Comparison of ENCODE assay signal across 1 cellular context in the genomic region with DNA sequence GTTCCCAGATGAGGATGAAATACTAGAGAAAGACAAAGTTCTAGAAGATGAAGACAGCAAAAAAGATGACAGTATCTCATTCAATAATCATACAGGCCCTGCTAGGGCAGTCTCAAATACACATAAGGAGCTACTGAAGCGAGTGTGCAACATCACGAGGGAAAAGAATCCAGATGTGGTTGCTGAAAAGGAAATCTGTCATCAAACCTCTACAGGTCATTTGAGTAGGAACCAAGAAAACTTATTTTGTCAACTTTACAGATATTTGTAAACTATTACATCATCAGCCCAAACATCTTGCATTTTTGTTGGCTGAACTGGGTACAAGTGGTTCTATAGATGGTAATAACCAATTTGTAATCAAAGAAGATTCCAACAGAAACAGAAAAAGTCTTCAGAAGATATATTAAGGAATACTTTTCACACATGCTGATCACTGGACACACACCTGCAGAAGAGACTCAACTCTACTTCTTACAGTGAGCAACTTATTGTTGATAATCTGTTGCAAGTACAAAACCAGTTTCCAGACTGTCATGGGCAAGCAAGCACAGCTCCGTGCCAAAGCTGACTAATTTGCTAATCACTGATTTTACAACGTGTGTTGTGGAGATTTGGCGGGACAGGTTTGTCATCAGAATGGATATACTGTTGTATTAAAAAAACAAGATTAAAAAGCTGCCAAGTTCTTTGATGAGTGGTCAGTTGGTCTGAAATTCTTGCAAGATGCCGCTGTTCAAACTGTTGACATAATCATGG.
TF ChIP-seq lines count a peak whose summit lies in the region.

No MANE protein-coding gene starts in this region.

TF ChIP-seq in GM23338, 12 proteins besides CTCF, POLR2A, EP300 and RAD21 (continued from another document):
- TF ChIP-seq, protein P1, sequence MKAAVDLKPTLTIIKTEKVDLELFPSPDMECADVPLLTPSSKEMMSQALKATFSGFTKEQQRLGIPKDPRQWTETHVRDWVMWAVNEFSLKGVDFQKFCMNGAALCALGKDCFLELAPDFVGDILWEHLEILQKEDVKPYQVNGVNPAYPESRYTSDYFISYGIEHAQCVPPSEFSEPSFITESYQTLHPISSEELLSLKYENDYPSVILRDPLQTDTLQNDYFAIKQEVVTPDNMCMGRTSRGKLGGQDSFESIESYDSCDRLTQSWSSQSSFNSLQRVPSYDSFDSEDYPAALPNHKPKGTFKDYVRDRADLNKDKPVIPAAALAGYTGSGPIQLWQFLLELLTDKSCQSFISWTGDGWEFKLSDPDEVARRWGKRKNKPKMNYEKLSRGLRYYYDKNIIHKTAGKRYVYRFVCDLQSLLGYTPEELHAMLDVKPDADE (IDR thresholded peaks at IDR 0.05), result no peak
- TF ChIP-seq ZNF331 (CRISPR knock-in tag; IDR thresholded peaks at IDR 0.05; ENCODE audit: low read depth) (no peak), STAT1 (IDR thresholded peaks at IDR 0.05; ENCODE audit: unreplicated experiment) (no peak), NANOG (IDR thresholded peaks at IDR 0.05; ENCODE audit: borderline replicate concordance) (no peak), ZNF114 (CRISPR knock-in tag; IDR thresholded peaks at IDR 0.05) (no peak), POLR2AphosphoS5 (IDR thresholded peaks at IDR 0.05; ENCODE audit: low read depth) (no peak), CREB1 (CRISPR knock-in tag; IDR thresholded peaks at IDR 0.05; ENCODE audit: low read depth) (no peak), EZH2phosphoT487 (IDR thresholded peaks at IDR 0.05; ENCODE audit: unreplicated experiment) (no peak)
- TF ChIP-seq, protein P2, sequence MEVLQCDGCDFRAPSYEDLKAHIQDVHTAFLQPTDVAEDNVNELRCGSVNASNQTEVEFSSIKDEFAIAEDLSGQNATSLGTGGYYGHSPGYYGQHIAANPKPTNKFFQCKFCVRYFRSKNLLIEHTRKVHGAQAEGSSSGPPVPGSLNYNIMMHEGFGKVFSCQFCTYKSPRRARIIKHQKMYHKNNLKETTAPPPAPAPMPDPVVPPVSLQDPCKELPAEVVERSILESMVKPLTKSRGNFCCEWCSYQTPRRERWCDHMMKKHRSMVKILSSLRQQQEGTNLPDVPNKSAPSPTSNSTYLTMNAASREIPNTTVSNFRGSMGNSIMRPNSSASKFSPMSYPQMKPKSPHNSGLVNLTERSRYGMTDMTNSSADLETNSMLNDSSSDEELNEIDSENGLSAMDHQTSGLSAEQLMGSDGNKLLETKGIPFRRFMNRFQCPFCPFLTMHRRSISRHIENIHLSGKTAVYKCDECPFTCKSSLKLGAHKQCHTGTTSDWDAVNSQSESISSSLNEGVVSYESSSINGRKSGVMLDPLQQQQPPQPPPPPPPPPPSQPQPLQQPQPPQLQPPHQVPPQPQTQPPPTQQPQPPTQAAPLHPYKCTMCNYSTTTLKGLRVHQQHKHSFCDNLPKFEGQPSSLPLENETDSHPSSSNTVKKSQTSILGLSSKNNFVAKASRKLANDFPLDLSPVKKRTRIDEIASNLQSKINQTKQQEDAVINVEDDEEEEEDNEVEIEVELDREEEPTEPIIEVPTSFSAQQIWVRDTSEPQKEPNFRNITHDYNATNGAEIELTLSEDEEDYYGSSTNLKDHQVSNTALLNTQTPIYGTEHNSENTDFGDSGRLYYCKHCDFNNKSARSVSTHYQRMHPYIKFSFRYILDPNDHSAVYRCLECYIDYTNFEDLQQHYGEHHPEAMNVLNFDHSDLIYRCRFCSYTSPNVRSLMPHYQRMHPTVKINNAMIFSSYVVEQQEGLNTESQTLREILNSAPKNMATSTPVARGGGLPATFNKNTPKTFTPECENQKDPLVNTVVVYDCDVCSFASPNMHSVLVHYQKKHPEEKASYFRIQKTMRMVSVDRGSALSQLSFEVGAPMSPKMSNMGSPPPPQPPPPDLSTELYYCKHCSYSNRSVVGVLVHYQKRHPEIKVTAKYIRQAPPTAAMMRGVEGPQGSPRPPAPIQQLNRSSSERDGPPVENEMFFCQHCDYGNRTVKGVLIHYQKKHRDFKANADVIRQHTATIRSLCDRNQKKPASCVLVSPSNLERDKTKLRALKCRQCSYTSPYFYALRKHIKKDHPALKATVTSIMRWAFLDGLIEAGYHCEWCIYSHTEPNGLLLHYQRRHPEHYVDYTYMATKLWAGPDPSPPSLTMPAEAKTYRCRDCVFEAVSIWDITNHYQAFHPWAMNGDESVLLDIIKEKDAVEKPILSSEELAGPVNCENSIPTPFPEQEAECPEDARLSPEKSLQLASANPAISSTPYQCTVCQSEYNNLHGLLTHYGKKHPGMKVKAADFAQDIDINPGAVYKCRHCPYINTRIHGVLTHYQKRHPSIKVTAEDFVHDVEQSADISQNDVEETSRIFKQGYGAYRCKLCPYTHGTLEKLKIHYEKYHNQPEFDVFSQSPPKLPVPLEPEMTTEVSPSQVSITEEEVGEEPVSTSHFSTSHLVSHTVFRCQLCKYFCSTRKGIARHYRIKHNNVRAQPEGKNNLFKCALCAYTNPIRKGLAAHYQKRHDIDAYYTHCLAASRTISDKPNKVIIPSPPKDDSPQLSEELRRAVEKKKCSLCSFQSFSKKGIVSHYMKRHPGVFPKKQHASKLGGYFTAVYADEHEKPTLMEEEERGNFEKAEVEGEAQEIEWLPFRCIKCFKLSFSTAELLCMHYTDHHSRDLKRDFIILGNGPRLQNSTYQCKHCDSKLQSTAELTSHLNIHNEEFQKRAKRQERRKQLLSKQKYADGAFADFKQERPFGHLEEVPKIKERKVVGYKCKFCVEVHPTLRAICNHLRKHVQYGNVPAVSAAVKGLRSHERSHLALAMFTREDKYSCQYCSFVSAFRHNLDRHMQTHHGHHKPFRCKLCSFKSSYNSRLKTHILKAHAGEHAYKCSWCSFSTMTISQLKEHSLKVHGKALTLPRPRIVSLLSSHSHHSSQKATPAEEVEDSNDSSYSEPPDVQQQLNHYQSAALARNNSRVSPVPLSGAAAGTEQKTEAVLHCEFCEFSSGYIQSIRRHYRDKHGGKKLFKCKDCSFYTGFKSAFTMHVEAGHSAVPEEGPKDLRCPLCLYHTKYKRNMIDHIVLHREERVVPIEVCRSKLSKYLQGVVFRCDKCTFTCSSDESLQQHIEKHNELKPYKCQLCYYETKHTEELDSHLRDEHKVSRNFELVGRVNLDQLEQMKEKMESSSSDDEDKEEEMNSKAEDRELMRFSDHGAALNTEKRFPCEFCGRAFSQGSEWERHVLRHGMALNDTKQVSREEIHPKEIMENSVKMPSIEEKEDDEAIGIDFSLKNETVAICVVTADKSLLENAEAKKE (CRISPR knock-in tag; IDR thresholded peaks at IDR 0.05), result no peak
- TF ChIP-seq, protein P3, sequence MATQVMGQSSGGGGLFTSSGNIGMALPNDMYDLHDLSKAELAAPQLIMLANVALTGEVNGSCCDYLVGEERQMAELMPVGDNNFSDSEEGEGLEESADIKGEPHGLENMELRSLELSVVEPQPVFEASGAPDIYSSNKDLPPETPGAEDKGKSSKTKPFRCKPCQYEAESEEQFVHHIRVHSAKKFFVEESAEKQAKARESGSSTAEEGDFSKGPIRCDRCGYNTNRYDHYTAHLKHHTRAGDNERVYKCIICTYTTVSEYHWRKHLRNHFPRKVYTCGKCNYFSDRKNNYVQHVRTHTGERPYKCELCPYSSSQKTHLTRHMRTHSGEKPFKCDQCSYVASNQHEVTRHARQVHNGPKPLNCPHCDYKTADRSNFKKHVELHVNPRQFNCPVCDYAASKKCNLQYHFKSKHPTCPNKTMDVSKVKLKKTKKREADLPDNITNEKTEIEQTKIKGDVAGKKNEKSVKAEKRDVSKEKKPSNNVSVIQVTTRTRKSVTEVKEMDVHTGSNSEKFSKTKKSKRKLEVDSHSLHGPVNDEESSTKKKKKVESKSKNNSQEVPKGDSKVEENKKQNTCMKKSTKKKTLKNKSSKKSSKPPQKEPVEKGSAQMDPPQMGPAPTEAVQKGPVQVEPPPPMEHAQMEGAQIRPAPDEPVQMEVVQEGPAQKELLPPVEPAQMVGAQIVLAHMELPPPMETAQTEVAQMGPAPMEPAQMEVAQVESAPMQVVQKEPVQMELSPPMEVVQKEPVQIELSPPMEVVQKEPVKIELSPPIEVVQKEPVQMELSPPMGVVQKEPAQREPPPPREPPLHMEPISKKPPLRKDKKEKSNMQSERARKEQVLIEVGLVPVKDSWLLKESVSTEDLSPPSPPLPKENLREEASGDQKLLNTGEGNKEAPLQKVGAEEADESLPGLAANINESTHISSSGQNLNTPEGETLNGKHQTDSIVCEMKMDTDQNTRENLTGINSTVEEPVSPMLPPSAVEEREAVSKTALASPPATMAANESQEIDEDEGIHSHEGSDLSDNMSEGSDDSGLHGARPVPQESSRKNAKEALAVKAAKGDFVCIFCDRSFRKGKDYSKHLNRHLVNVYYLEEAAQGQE (IDR thresholded peaks at IDR 0.05; ENCODE audit: unreplicated experiment), result no peak
